Comparison of ENCODE assay signal across 2 cellular contexts in genomic region chr5:56349461-56349860, GRCh38.
TF ChIP-seq lines count a peak whose summit lies in the region.

No MANE protein-coding gene starts in this region.

TF ChIP-seq in HepG2, 621 proteins besides CTCF, POLR2A, EP300 and RAD21:
- TF ChIP-seq MAFK (conservative IDR thresholded peaks at IDR 0.05 in 1 of 2, IDR thresholded peaks at IDR 0.05 in 1 of 2; ENCODE audit: low read length in 2 of 2) (peak; percentile 51 to 84), MAFF (IDR thresholded peaks at IDR 0.05; ENCODE audit: low read depth, low read length) (peak; percentile 77), ZNF713 (CRISPR knock-in tag; IDR thresholded peaks at IDR 0.05) (no peak)

TF ChIP-seq in HCT116, 20 proteins besides CTCF, POLR2A, EP300 and RAD21 (continued from another document):
- TF ChIP-seq CEBPB (IDR thresholded peaks at IDR 0.05; ENCODE audit: low read depth) = no peak
